Comparison of ENCODE assay signal across 1 cellular context in the genomic region with DNA sequence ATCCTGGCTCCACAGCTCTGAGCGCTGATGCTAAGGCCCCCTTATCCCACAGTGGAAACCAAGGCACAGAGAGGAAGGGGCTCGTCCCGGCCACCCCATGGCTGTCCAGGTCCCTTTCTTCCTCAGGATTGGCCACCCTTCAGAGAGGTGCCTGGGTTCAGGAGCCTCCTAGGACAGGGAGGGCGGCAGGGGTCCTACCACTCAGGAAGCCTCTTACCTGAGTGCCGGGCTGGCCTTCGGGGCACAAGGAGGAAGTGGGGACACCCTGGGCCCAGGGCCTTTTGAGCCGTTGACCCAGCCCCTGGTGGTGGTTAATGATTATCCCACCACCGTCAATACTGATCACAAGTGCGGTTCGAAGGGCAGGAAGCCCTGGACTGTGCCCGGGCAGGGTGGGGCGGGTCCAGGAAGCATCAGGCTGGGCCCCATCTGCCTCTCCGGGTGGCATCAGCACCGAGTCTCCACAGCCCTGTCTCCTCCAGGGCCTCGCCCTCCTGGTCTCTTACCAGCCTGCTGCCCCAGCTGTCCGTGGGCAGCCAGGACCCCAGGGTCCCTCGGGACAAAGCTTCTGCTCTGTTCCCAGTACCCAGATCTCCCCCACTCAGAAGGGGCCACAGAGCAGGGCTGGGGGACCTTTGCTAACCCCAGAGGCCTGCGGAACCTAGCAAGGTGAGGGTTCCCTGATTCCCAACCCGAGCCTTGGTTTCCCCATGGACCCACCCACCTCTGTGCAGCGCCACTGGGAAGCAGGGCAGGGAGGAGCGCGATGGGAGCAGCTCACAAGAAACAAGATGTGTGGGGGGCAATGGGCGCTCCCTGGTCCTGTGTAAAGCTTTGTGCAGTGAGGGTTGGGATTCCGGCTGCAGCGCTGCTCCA.
TF ChIP-seq lines count a peak whose summit lies in the region.

No MANE protein-coding gene starts in this region.

TF ChIP-seq in HepG2, 621 proteins besides CTCF, POLR2A, EP300 and RAD21 (continued from another document and continues in another):
- TF ChIP-seq E2F1 (CRISPR knock-in tag; IDR thresholded peaks at IDR 0.05), result 0 out of 2 replicates have a peak, but pooled peaks have one; percentile 16
- TF ChIP-seq, protein P1, sequence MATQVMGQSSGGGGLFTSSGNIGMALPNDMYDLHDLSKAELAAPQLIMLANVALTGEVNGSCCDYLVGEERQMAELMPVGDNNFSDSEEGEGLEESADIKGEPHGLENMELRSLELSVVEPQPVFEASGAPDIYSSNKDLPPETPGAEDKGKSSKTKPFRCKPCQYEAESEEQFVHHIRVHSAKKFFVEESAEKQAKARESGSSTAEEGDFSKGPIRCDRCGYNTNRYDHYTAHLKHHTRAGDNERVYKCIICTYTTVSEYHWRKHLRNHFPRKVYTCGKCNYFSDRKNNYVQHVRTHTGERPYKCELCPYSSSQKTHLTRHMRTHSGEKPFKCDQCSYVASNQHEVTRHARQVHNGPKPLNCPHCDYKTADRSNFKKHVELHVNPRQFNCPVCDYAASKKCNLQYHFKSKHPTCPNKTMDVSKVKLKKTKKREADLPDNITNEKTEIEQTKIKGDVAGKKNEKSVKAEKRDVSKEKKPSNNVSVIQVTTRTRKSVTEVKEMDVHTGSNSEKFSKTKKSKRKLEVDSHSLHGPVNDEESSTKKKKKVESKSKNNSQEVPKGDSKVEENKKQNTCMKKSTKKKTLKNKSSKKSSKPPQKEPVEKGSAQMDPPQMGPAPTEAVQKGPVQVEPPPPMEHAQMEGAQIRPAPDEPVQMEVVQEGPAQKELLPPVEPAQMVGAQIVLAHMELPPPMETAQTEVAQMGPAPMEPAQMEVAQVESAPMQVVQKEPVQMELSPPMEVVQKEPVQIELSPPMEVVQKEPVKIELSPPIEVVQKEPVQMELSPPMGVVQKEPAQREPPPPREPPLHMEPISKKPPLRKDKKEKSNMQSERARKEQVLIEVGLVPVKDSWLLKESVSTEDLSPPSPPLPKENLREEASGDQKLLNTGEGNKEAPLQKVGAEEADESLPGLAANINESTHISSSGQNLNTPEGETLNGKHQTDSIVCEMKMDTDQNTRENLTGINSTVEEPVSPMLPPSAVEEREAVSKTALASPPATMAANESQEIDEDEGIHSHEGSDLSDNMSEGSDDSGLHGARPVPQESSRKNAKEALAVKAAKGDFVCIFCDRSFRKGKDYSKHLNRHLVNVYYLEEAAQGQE (IDR thresholded peaks at IDR 0.05; ENCODE audit: borderline replicate concordance in 1 of 2, low read depth in 1 of 2, low read length in 2 of 2), result peak in 1 of 2 experiments; percentile 59; a peak in 1 of 4 replicates
- TF ChIP-seq SP2 (CRISPR knock-in tag; IDR thresholded peaks at IDR 0.05), result peak; percentile 36
- peak; percentile 62; the same call in 1 of the 2 replicates for TF ChIP-seq ZNF773 (CRISPR knock-in tag; IDR thresholded peaks at IDR 0.05; ENCODE audit: borderline replicate concordance)
- TF ChIP-seq ZNF782 (CRISPR knock-in tag; IDR thresholded peaks at IDR 0.05; ENCODE audit: borderline replicate concordance), result no peak; the same call in 1 of the 2 replicates
- TF ChIP-seq, protein P2, sequence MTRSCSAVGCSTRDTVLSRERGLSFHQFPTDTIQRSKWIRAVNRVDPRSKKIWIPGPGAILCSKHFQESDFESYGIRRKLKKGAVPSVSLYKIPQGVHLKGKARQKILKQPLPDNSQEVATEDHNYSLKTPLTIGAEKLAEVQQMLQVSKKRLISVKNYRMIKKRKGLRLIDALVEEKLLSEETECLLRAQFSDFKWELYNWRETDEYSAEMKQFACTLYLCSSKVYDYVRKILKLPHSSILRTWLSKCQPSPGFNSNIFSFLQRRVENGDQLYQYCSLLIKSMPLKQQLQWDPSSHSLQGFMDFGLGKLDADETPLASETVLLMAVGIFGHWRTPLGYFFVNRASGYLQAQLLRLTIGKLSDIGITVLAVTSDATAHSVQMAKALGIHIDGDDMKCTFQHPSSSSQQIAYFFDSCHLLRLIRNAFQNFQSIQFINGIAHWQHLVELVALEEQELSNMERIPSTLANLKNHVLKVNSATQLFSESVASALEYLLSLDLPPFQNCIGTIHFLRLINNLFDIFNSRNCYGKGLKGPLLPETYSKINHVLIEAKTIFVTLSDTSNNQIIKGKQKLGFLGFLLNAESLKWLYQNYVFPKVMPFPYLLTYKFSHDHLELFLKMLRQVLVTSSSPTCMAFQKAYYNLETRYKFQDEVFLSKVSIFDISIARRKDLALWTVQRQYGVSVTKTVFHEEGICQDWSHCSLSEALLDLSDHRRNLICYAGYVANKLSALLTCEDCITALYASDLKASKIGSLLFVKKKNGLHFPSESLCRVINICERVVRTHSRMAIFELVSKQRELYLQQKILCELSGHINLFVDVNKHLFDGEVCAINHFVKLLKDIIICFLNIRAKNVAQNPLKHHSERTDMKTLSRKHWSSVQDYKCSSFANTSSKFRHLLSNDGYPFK (CRISPR knock-in tag; IDR thresholded peaks at IDR 0.05; ENCODE audit: borderline replicate concordance), result peak; percentile 42; the same call in 1 of the 2 replicates
- TF ChIP-seq PCBP2 (optimal IDR thresholded peaks at IDR 0.05; ENCODE audit: low read depth, low read length, poor library complexity, severe bottlenecking), result no peak
- peak; percentile 100 for TF ChIP-seq HNRNPL (IDR thresholded peaks at IDR 0.05; ENCODE audit: low read depth, low read length)
- no peak for TF ChIP-seq ZNF10 (CRISPR knock-in tag; IDR thresholded peaks at IDR 0.05; ENCODE audit: borderline replicate concordance, low read depth)
- no peak for TF ChIP-seq SP1 (IDR thresholded peaks at IDR 0.05)
- no peak; the same call in none of the 2 replicates for TF ChIP-seq SP1 (CRISPR knock-in tag; IDR thresholded peaks at IDR 0.05)
- TF ChIP-seq, protein P3, sequence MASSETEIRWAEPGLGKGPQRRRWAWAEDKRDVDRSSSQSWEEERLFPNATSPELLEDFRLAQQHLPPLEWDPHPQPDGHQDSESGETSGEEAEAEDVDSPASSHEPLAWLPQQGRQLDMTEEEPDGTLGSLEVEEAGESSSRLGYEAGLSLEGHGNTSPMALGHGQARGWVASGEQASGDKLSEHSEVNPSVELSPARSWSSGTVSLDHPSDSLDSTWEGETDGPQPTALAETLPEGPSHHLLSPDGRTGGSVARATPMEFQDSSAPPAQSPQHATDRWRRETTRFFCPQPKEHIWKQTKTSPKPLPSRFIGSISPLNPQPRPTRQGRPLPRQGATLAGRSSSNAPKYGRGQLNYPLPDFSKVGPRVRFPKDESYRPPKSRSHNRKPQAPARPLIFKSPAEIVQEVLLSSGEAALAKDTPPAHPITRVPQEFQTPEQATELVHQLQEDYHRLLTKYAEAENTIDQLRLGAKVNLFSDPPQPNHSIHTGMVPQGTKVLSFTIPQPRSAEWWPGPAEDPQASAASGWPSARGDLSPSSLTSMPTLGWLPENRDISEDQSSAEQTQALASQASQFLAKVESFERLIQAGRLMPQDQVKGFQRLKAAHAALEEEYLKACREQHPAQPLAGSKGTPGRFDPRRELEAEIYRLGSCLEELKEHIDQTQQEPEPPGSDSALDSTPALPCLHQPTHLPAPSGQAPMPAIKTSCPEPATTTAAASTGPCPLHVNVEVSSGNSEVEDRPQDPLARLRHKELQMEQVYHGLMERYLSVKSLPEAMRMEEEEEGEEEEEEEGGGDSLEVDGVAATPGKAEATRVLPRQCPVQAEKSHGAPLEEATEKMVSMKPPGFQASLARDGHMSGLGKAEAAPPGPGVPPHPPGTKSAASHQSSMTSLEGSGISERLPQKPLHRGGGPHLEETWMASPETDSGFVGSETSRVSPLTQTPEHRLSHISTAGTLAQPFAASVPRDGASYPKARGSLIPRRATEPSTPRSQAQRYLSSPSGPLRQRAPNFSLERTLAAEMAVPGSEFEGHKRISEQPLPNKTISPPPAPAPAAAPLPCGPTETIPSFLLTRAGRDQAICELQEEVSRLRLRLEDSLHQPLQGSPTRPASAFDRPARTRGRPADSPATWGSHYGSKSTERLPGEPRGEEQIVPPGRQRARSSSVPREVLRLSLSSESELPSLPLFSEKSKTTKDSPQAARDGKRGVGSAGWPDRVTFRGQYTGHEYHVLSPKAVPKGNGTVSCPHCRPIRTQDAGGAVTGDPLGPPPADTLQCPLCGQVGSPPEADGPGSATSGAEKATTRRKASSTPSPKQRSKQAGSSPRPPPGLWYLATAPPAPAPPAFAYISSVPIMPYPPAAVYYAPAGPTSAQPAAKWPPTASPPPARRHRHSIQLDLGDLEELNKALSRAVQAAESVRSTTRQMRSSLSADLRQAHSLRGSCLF (CRISPR knock-in tag; IDR thresholded peaks at IDR 0.05; ENCODE audit: borderline replicate concordance), result no peak
- peak; percentile 81; the same call in 1 of the 2 replicates for TF ChIP-seq ZNF441 (CRISPR knock-in tag; IDR thresholded peaks at IDR 0.05; ENCODE audit: borderline replicate concordance)
- TF ChIP-seq TAF1 (CRISPR knock-in tag; IDR thresholded peaks at IDR 0.05), result peak; percentile 92
- TF ChIP-seq MEF2D (CRISPR knock-in tag; IDR thresholded peaks at IDR 0.05), result peak; percentile 78; the same call in 1 of the 2 replicates
- peak; percentile 97 for TF ChIP-seq HNF4A (CRISPR knock-in tag; IDR thresholded peaks at IDR 0.05)
- no peak for TF ChIP-seq TRIM24 (CRISPR knock-in tag; IDR thresholded peaks at IDR 0.05)
- TF ChIP-seq SUZ12 (IDR thresholded peaks at IDR 0.05; ENCODE audit: low read depth, low read length), result no peak
- TF ChIP-seq ZNF747 (CRISPR knock-in tag; IDR thresholded peaks at IDR 0.05; ENCODE audit: borderline replicate concordance), result peak; percentile 64
- 0 out of 2 replicates have a peak, but pooled peaks have one; percentile 86 for TF ChIP-seq GTF3A (CRISPR knock-in tag; conservative IDR thresholded peaks at IDR 0.05)
- no peak for TF ChIP-seq HOXA7 (CRISPR knock-in tag; IDR thresholded peaks at IDR 0.05)
- TF ChIP-seq FOXO4 (CRISPR knock-in tag; conservative IDR thresholded peaks at IDR 0.05), result no peak
- TF ChIP-seq GFI1 (CRISPR knock-in tag; IDR thresholded peaks at IDR 0.05; ENCODE audit: borderline replicate concordance), result peak; percentile 50; the same call in 1 of the 2 replicates
- TF ChIP-seq CHD4 (IDR thresholded peaks at IDR 0.05; ENCODE audit: borderline replicate concordance, low read length), result no peak
- 0 out of 2 replicates have a peak, but pooled peaks have one; percentile 38 for TF ChIP-seq ZNF362 (CRISPR knock-in tag; IDR thresholded peaks at IDR 0.05; ENCODE audit: borderline replicate concordance)
- peak; percentile 40; the same call in 1 of the 2 replicates for TF ChIP-seq FOSL2 (CRISPR knock-in tag; IDR thresholded peaks at IDR 0.05)
- no peak for TF ChIP-seq LRRFIP1 (CRISPR knock-in tag; conservative IDR thresholded peaks at IDR 0.05)
- peak; percentile 59; the same call in 1 of the 2 replicates for TF ChIP-seq ZMAT3 (CRISPR knock-in tag; conservative IDR thresholded peaks at IDR 0.05)
- TF ChIP-seq SOX6 (IDR thresholded peaks at IDR 0.05), result no peak
- no peak; the same call in 1 of the 2 replicates for TF ChIP-seq SOX6 (CRISPR knock-in tag; IDR thresholded peaks at IDR 0.05)
- peak; percentile 13 for TF ChIP-seq SKI (IDR thresholded peaks at IDR 0.05; ENCODE audit: partially characterized antibody)
- no peak for TF ChIP-seq TBP (CRISPR knock-in tag; IDR thresholded peaks at IDR 0.05)
- TF ChIP-seq NFKBIZ (CRISPR knock-in tag; IDR thresholded peaks at IDR 0.05), result peak; percentile 53; the same call in 1 of the 2 replicates
- peak; percentile 61; the same call in 1 of the 2 replicates for TF ChIP-seq ARNTL (CRISPR knock-in tag; IDR thresholded peaks at IDR 0.05)
- peak; percentile 49; the same call in 1 of the 2 replicates for TF ChIP-seq ZBTB42 (CRISPR knock-in tag; IDR thresholded peaks at IDR 0.05)
